In genomic region chr15:69843267-69843666, GRCh38 we compare ENCODE assay signal across 25 cellular contexts.
"Had no signal": no experiment of that assay in that cellular context is flagged by ENCODE, and none has a peak within 500 bp of the region (broad histone marks: within the 10 kb centered on the region; RNA-seq: fewer than 3 reads in every experiment).

No MANE protein-coding gene starts in this region.

- H3K4me1 Mint-ChIP-seq: naive thymus-derived CD8-positive, alpha-beta T cell; stimulated activated memory B cell treated with anti-CD40 and anti-IgM and Interleukin-4, amounts not matched to agents 10 μg/mL and 1 μg/mL and 100 μg/mL, for 72 hours had no signal

- H3K36me3 Mint-ChIP-seq: naive thymus-derived CD8-positive, alpha-beta T cell; stimulated activated memory B cell treated with anti-CD40 and anti-IgM and Interleukin-4, amounts not matched to agents 10 μg/mL and 1 μg/mL and 100 μg/mL, for 72 hours; type B pancreatic cell had no signal

- H3K4me3 ChIP-seq: colonic mucosa, esophagus muscularis mucosa, gastroesophageal sphincter, heart left ventricle, hepatocyte, testis, tibial artery had no signal

- FAIRE-seq: endothelial cell of umbilical vein, kidney had no signal

- H3K9me3 ChIP-seq: colonic mucosa, esophagus muscularis mucosa, gastroesophageal sphincter, testis had no signal

- H3K27ac Mint-ChIP-seq: dendritic cell treated with granulocyte-macrophage colony-stimulating factor and Interleukin-4, amounts not matched to agents 40 ng/mL and 50 ng/mL, for 4 days; endodermal cell; naive thymus-derived CD8-positive, alpha-beta T cell; progenitor cell of endocrine pancreas; stimulated activated memory B cell treated with anti-CD40 and anti-IgM and Interleukin-4, amounts not matched to agents 10 μg/mL and 1 μg/mL and 100 μg/mL, for 72 hours; type B pancreatic cell had no signal

- DNase-seq: colonic mucosa; effector CD8-positive, alpha-beta T cell; endodermal cell; foreskin keratinocyte; kidney; mesendoderm; stimulated activated CD4-positive, alpha-beta T cell treated with anti-CD3 and anti-CD28 coated beads, Interleukin-2, amount 100 ng/mL, for 24 hours; stimulated activated CD4-positive, alpha-beta T cell treated with anti-CD3 and anti-CD28 coated beads, Interleukin-4, amount 100 ng/mL, for 24 hours; stimulated activated naive CD8-positive, alpha-beta T cell treated with anti-CD3 and anti-CD28 coated beads, Interleukin-15, Interleukin-2, amounts not matched to agents 100 U/mL and 50 U/mL, for 24 hours; substantia nigra; testis; tibial artery had no signal

- H3K27me3 ChIP-seq: colonic mucosa, esophagus muscularis mucosa, hepatocyte, testis had no signal

- H3K9me3 Mint-ChIP-seq: dendritic cell treated with granulocyte-macrophage colony-stimulating factor and Interleukin-4, amounts not matched to agents 40 ng/mL and 50 ng/mL, for 4 days; endodermal cell; stimulated activated memory B cell treated with anti-CD40 and anti-IgM and Interleukin-4, amounts not matched to agents 10 μg/mL and 1 μg/mL and 100 μg/mL, for 72 hours had no signal

- H3K36me3 ChIP-seq: colonic mucosa, esophagus muscularis mucosa, gastroesophageal sphincter, heart left ventricle, tibial artery had no signal

- H3K4me3 Mint-ChIP-seq: dendritic cell treated with granulocyte-macrophage colony-stimulating factor and Interleukin-4, amounts not matched to agents 40 ng/mL and 50 ng/mL, for 4 days; endodermal cell; naive thymus-derived CD8-positive, alpha-beta T cell; stimulated activated memory B cell treated with anti-CD40 and anti-IgM and Interleukin-4, amounts not matched to agents 10 μg/mL and 1 μg/mL and 100 μg/mL, for 72 hours; type B pancreatic cell had no signal

- H3K27ac ChIP-seq: colonic mucosa, esophagus muscularis mucosa, foreskin keratinocyte, gastroesophageal sphincter, heart left ventricle, hepatocyte, parathyroid adenoma, testis, tibial artery had no signal

- ATAC-seq: foreskin keratinocyte; gastroesophageal sphincter; left lobe of liver; naive thymus-derived CD8-positive, alpha-beta T cell; sciatic nerve; stimulated activated memory B cell treated with anti-CD40 and anti-IgM and Interleukin-4, amounts not matched to agents 10 μg/mL and 1 μg/mL and 100 μg/mL, for 72 hours; stimulated activated naive CD8-positive, alpha-beta T cell treated with anti-CD3 and anti-CD28 coated beads, Interleukin-15, Interleukin-2, amounts not matched to agents 100 U/mL and 50 U/mL, for 24 hours had no signal

- H3K4me1 ChIP-seq: colonic mucosa, esophagus muscularis mucosa, foreskin keratinocyte, gastroesophageal sphincter, parathyroid adenoma, testis, tibial artery had no signal
